In the genomic region with DNA sequence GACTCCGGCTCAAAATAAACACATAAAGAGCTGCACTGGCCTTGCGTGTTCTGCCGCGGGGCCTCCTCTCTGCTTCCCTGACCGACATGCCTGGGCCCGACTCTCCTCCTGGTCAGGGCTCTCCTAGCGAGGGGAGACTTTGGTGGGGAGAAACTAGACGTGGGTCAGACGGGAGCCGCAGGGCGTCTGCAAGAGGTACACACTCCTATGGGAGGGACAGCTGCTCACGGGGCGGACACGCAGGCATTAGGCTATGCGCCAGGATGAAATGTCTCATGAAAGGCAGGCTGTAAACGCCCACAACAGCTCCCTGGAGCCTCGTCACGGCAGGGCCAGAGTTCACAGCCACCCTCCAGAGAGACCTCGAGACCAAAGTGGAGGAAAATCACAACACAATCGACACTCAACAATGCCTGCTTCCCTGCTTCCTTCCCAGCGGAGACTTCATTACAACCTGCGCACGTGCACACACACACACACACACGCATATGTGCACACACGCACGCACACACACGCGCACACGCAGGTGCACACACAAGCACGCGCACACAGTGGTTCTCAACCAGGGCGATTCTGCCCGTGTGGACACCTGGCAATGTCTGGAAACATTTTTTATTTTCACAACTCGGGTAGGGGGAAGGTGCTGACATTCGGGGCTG, we compare ENCODE assay signal across 1 cellular context.
TF ChIP-seq lines count a peak whose summit lies in the region.

No MANE protein-coding gene starts in this region.

TF ChIP-seq in H1, 55 proteins besides CTCF, POLR2A, EP300 and RAD21:
- TF ChIP-seq SAP30 (IDR thresholded peaks at IDR 0.05; ENCODE audit: insufficient read depth, insufficient replicate concordance, low read length) (no peak), CTBP2 (IDR thresholded peaks at IDR 0.05; ENCODE audit: borderline replicate concordance, insufficient read depth, insufficient read length, low read length) (no peak), SRF (IDR thresholded peaks at IDR 0.05; ENCODE audit: low read depth, low read length) (no peak), CREB1 (IDR thresholded peaks at IDR 0.05) (no peak), KDM1A (IDR thresholded peaks at IDR 0.05; ENCODE audit: borderline replicate concordance, low read length) (no peak), CHD1 (IDR thresholded peaks at IDR 0.05; ENCODE audit: low read depth, low read length) (no peak)
- TF ChIP-seq, protein P1, sequence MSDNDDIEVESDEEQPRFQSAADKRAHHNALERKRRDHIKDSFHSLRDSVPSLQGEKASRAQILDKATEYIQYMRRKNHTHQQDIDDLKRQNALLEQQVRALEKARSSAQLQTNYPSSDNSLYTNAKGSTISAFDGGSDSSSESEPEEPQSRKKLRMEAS (IDR thresholded peaks at IDR 0.05), result no peak
